Comparison of ENCODE assay signal across 26 cellular contexts in genomic region chr21:17731554-17731953, GRCh38.
"Had no signal": no experiment of that assay in that cellular context is flagged by ENCODE, and none has a peak within 500 bp of the region (broad histone marks: within the 10 kb centered on the region; RNA-seq: fewer than 3 reads in every experiment).

No MANE protein-coding gene starts in this region.

- FAIRE-seq: astrocyte had no signal

- H3K36me3 ChIP-seq: adrenal gland, breast epithelium, WERI-Rb-1 had no signal

- H3K4me3 Mint-ChIP-seq: activated CD4-positive, alpha-beta T cell treated with anti-CD3 and anti-CD28 coated beads, Interleukin-2, amount 10 ng/mL, durations not matched to agents 24 days and 14 days; activated CD8-positive, alpha-beta T cell treated with anti-CD3 and anti-CD28 coated beads, Interleukin-2, amount 10 ng/mL, durations not matched to agents 7 days and 5 days; activated naive CD4-positive, alpha-beta T cell treated with anti-CD3 and anti-CD28 coated beads for 36 hours; activated T-cell treated with anti-CD3 and anti-CD28 coated beads, Interleukin-2, amount 50 U/mL, for 4 hours; activated T-helper 1 cell treated with anti-CD3 and anti-CD28 coated beads, Interleukin-12 subunit alpha, Interleukin-12 subunit beta, Interleukin-2, Interleukin-4 antibody, amounts not matched to agents 30 ng/mL and 10 ng/mL and 1 ng/mL, durations not matched to agents 14 hours and 24 hours and 36 hours had no signal

- H3K9me3 ChIP-seq: adrenal gland, body of pancreas, breast epithelium had no signal

- H3K36me3 Mint-ChIP-seq: activated naive CD4-positive, alpha-beta T cell treated with anti-CD3 and anti-CD28 coated beads, Interleukin-2, amount 50 U/mL, for 72 hours had no signal

- ATAC-seq: activated CD8-positive, alpha-beta T cell treated with anti-CD3 and anti-CD28 coated beads, Interleukin-2, amount 10 ng/mL, durations not matched to agents 7 days and 5 days; activated naive CD4-positive, alpha-beta T cell treated with anti-CD3 and anti-CD28 coated beads, Interleukin-2, amount 50 U/mL, for 72 hours; activated T-cell treated with anti-CD3 and anti-CD28 coated beads, Interleukin-2, amount 50 U/mL, for 4 hours; body of pancreas had no signal

- H3K9ac ChIP-seq: KMS-11 had no signal

- H3K9me3 Mint-ChIP-seq: activated naive CD4-positive, alpha-beta T cell treated with anti-CD3 and anti-CD28 coated beads for 36 hours; activated naive CD4-positive, alpha-beta T cell treated with anti-CD3 and anti-CD28 coated beads, Interleukin-2, amount 50 U/mL, for 72 hours; activated T-cell treated with anti-CD3 and anti-CD28 coated beads, Interleukin-2, amount 50 U/mL, for 4 hours; activated T-helper 1 cell treated with anti-CD3 and anti-CD28 coated beads, Interleukin-12 subunit alpha, Interleukin-12 subunit beta, Interleukin-2, Interleukin-4 antibody, amounts not matched to agents 30 ng/mL and 10 ng/mL and 1 ng/mL, durations not matched to agents 14 hours and 24 hours and 36 hours had no signal

- DNase-seq: activated CD4-positive, alpha-beta T cell treated with anti-CD3 and anti-CD28 coated beads, Interleukin-2, amount 10 ng/mL, durations not matched to agents 24 days and 14 days; activated CD4-positive, alpha-beta T cell treated with anti-CD3 and anti-CD28 coated beads, Interleukin-2, amount 50 U/mL, for 48 hours; activated CD8-positive, alpha-beta T cell treated with anti-CD3 and anti-CD28 coated beads, Interleukin-2, amount 10 ng/mL, durations not matched to agents 7 days and 5 days; activated gamma-delta T cell treated with Interleukin-2 at 50 U/mL for 16 hours; activated naive CD4-positive, alpha-beta T cell treated with anti-CD3 and anti-CD28 coated beads for 36 hours; activated T-cell treated with anti-CD3 and anti-CD28 coated beads, Interleukin-2, amount 50 U/mL, for 4 hours; adrenal gland; body of pancreas; NCI-H1048; NCI-H1436 treated with DMSO at 0.1 percent for 48 hours; NCI-H187; NCI-H2107; NCI-H2227 treated with DMSO at 0.1 percent for 48 hours; NCI-H510A treated with DMSO at 0.1 percent for 48 hours; NCI-H526 treated with DMSO at 0.1 percent for 48 hours; PC-9; Right ventricle myocardium superior; SW 1271; T-helper 2 cell; T-helper 9 cell; WERI-Rb-1 had no signal

- H3K27ac ChIP-seq: adrenal gland, body of pancreas, breast epithelium, KMS-11, PC-9, WERI-Rb-1 had no signal

- H3K4me3 ChIP-seq: adrenal gland, body of pancreas, PC-9 had no signal

- H3K4me1 ChIP-seq: adrenal gland, body of pancreas, breast epithelium had no signal

- H3K27ac Mint-ChIP-seq: activated CD4-positive, alpha-beta T cell treated with anti-CD3 and anti-CD28 coated beads, Interleukin-2, amount 10 ng/mL, durations not matched to agents 24 days and 14 days; activated CD8-positive, alpha-beta T cell treated with anti-CD3 and anti-CD28 coated beads, Interleukin-2, amount 10 ng/mL, durations not matched to agents 7 days and 5 days; activated naive CD4-positive, alpha-beta T cell treated with anti-CD3 and anti-CD28 coated beads for 36 hours; activated naive CD4-positive, alpha-beta T cell treated with anti-CD3 and anti-CD28 coated beads, Interleukin-2, amount 50 U/mL, for 72 hours; activated T-helper 1 cell treated with anti-CD3 and anti-CD28 coated beads, Interleukin-12 subunit alpha, Interleukin-12 subunit beta, Interleukin-2, Interleukin-4 antibody, amounts not matched to agents 30 ng/mL and 10 ng/mL and 1 ng/mL, durations not matched to agents 14 hours and 24 hours and 36 hours had no signal
